ENCODE assay signal across 9 cellular contexts in the genomic region with DNA sequence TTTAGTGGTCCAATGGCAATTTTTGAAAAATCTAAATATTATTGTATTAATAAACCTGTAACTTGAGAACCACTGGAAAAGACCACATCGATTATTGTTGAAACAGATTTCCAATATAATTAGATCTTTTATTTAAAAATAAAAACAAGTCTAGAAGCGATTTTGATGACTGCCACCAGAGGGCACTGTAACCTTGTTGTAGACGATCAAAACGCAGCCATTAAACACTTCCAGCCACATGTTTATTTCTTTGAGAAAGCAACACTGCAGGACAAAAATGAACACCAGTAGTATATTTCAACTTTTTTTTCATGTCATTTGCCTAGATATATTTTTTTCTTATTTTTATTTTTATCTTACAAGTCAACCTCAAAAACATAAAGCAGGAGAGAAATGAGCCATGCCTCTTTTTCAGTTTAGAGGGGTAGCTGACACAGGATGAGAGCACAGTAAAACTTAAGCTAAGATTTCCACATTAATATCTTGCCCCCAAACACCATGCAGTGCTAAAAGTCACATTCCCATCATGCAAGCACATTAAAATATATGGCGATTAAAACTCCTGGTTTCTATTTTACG.
A peak's percentile ranks its signal among the peaks of the same experiment; 100 is the strongest.
DNase-seq lines count a peak whose midpoint lies in the region; ATAC-seq and TF ChIP-seq lines count a peak whose summit lies in the region.
"Had no signal": no experiment of that assay in that cellular context is flagged by ENCODE, and none has a peak within 500 bp of the region (broad histone marks: within the 10 kb centered on the region; RNA-seq: fewer than 3 reads in every experiment).

No MANE protein-coding gene starts in this region.

- H3K27me3 ChIP-seq in Caco-2 (replicated peaks; ENCODE audit: control insufficient read depth, insufficient read depth, low read length): no peaks in the 10 kb centered on the region

- POLR2A ChIA-PET in Caco-2 (lab: Charles Lee): no interaction called here

- CTCF ChIA-PET in Caco-2 (lab: Charles Lee): interaction anchor here (2.5 kb wide), 1 partner anchor 123 kb away, joined by 12 read pairs; no protein-coding TSS in a partner anchor

- intact Hi-C loops in Caco-2 (cut with micrococcal nuclease; ENCODE audit: unreplicated experiment): loop anchor here (1.0 kb wide), 3 partner anchors 217 to 521 kb away; a partner anchor contains a TSS

- no peaks in the 10 kb centered on the region for H3K4me1 Mint-ChIP-seq in Caco-2 (ENCODE audit: low read depth, unreplicated experiment)
- peaks cover 48% of the 10 kb centered on the region for H3K4me1 Mint-ChIP-seq in activated T-cell treated with anti-CD3 and anti-CD28 coated beads, Interleukin-2, amount 50 U/mL, for 4 hours (ENCODE audit: low read depth)
- peaks cover 25% of the 10 kb centered on the region for H3K4me1 Mint-ChIP-seq in activated T-helper 17 cell treated with anti-CD3 and anti-CD28 coated beads, Interleukin-2, amount 50 U/mL, for 72 hours

- H3K36me3 ChIP-seq in Caco-2 (ENCODE audit: control insufficient read depth, insufficient read depth, low read length): no peaks in the 10 kb centered on the region

- ATAC-seq in activated T-cell treated with anti-CD3 and anti-CD28 coated beads, Interleukin-2, amount 50 U/mL, for 4 hours: no peak
- ATAC-seq in activated T-helper 17 cell treated with anti-CD3 and anti-CD28 coated beads, Interleukin-2, amount 50 U/mL, for 72 hours (replicated peaks): no peak
- no peak for ATAC-seq in GM21367 (IDR thresholded peaks at IDR 0.05; ENCODE audit: unreplicated experiment)

- H3K36me3 Mint-ChIP-seq in Caco-2 (ENCODE audit: insufficient read depth, unreplicated experiment): no peaks in the 10 kb centered on the region
- H3K36me3 Mint-ChIP-seq in activated T-cell treated with anti-CD3 and anti-CD28 coated beads, Interleukin-2, amount 50 U/mL, for 4 hours (ENCODE audit: insufficient read depth): peaks cover 9% of the 10 kb centered on the region
- peaks cover 6% of the 10 kb centered on the region for H3K36me3 Mint-ChIP-seq in activated T-helper 17 cell treated with anti-CD3 and anti-CD28 coated beads, Interleukin-2, amount 50 U/mL, for 72 hours (ENCODE audit: low read depth)

- no peak overlapping the region for H3K27ac Mint-ChIP-seq in Caco-2 (ENCODE audit: unreplicated experiment)
- H3K27ac Mint-ChIP-seq in activated T-helper 17 cell treated with anti-CD3 and anti-CD28 coated beads, Interleukin-2, amount 50 U/mL, for 72 hours: no peak overlapping the region
- H3K27ac Mint-ChIP-seq: T-helper 1 cell treated with Interleukin-12 subunit alpha and Interleukin-12 subunit beta and Interleukin-4 antibody, amounts not matched to agents 30 μg/mL and 1 μg/mL, for 36 hours had no signal

- H3K9me3 Mint-ChIP-seq in Caco-2 (ENCODE audit: unreplicated experiment): no peaks in the 10 kb centered on the region
- H3K9me3 Mint-ChIP-seq in activated T-cell treated with anti-CD3 and anti-CD28 coated beads, Interleukin-2, amount 50 U/mL, for 4 hours: no peaks in the 10 kb centered on the region
- H3K9me3 Mint-ChIP-seq in activated T-helper 17 cell treated with anti-CD3 and anti-CD28 coated beads, Interleukin-2, amount 50 U/mL, for 72 hours: no peaks in the 10 kb centered on the region
- H3K9me3 Mint-ChIP-seq: T-helper 1 cell treated with Interleukin-12 subunit alpha and Interleukin-12 subunit beta and Interleukin-4 antibody, amounts not matched to agents 30 μg/mL and 1 μg/mL, for 36 hours had no signal

- no peaks in the 10 kb centered on the region for H3K9me3 ChIP-seq in Caco-2

- no peaks in the 10 kb centered on the region for H3K4me1 ChIP-seq in Caco-2

- DNase-seq in Caco-2 (peak in 1 of 2 experiments; percentile 51), HuH-7 (ENCODE audit: low spot score) (peak; percentile 17), OCI-M2 (lab: John Stamatoyannopoulos, UW; ENCODE audit: unreplicated experiment) (peak; percentile 22), fibroblast of the aortic adventitia (ENCODE audit: low read depth) (peak; percentile 87), putamen (ENCODE audit: low spot score) (peak; percentile 66)
- peak; percentile 66 for DNase-seq in activated T-cell treated with anti-CD3 and anti-CD28 coated beads, Interleukin-2, amount 50 U/mL, for 4 hours

- H3K4me3 Mint-ChIP-seq in Caco-2 (ENCODE audit: unreplicated experiment): no peak overlapping the region
- no peak overlapping the region for H3K4me3 Mint-ChIP-seq in activated T-cell treated with anti-CD3 and anti-CD28 coated beads, Interleukin-2, amount 50 U/mL, for 4 hours
- no peak overlapping the region for H3K4me3 Mint-ChIP-seq in activated T-helper 17 cell treated with anti-CD3 and anti-CD28 coated beads, Interleukin-2, amount 50 U/mL, for 72 hours
- H3K4me3 Mint-ChIP-seq: T-helper 1 cell treated with Interleukin-12 subunit alpha and Interleukin-12 subunit beta and Interleukin-4 antibody, amounts not matched to agents 30 μg/mL and 1 μg/mL, for 36 hours had no signal

- H3K27me3 Mint-ChIP-seq in Caco-2 (ENCODE audit: insufficient read depth, unreplicated experiment): no peaks in the 10 kb centered on the region
- H3K27me3 Mint-ChIP-seq in activated T-cell treated with anti-CD3 and anti-CD28 coated beads, Interleukin-2, amount 50 U/mL, for 4 hours (ENCODE audit: low read depth): no peaks in the 10 kb centered on the region
- no peaks in the 10 kb centered on the region for H3K27me3 Mint-ChIP-seq in activated T-helper 17 cell treated with anti-CD3 and anti-CD28 coated beads, Interleukin-2, amount 50 U/mL, for 72 hours

- no TSS peak for BruUV-seq in Caco-2 (replicated peaks; lab: Mats Ljungman, UMichigan)

- H3K4me3 ChIP-seq in Caco-2 (ENCODE audit: low read depth, low read length): no peak overlapping the region
- H3K4me3 ChIP-seq in fibroblast of the aortic adventitia (ENCODE audit: low read depth, low read length): no peak overlapping the region

- TF ChIP-seq CTCF in Caco-2 (IDR thresholded peaks at IDR 0.05; ENCODE audit: insufficient read depth in 1 of 2, low read depth in 1 of 2, low read length in 1 of 2, severe bottlenecking in 1 of 2, unreplicated experiment in 1 of 2) (peak; percentile 65 to 68), fibroblast of the aortic adventitia (IDR thresholded peaks at IDR 0.05; ENCODE audit: insufficient read depth, low read length) (peak; percentile 62)
